ENCODE assay signal across 1 cellular context in the genomic region with DNA sequence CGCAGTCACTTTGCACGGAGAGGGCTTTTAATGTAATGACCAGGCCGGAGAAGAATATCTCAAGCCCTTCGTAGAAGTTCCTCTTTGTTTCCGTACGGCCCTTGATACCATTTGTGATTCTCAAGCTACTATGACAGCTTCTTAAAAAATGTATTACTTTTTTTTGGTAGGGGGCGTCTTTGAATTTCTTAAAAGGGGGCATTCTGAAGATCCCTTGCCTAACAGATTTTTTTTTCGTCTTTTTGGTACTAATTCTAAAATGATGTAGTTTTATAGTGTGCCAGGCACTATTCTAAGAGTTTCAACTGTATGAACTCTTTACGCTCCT.
TF ChIP-seq lines count a peak whose summit lies in the region.

No MANE protein-coding gene starts in this region.

TF ChIP-seq in WTC11, 78 proteins besides CTCF, POLR2A, EP300 and RAD21 (continued from another document):
- TF ChIP-seq, protein P1, sequence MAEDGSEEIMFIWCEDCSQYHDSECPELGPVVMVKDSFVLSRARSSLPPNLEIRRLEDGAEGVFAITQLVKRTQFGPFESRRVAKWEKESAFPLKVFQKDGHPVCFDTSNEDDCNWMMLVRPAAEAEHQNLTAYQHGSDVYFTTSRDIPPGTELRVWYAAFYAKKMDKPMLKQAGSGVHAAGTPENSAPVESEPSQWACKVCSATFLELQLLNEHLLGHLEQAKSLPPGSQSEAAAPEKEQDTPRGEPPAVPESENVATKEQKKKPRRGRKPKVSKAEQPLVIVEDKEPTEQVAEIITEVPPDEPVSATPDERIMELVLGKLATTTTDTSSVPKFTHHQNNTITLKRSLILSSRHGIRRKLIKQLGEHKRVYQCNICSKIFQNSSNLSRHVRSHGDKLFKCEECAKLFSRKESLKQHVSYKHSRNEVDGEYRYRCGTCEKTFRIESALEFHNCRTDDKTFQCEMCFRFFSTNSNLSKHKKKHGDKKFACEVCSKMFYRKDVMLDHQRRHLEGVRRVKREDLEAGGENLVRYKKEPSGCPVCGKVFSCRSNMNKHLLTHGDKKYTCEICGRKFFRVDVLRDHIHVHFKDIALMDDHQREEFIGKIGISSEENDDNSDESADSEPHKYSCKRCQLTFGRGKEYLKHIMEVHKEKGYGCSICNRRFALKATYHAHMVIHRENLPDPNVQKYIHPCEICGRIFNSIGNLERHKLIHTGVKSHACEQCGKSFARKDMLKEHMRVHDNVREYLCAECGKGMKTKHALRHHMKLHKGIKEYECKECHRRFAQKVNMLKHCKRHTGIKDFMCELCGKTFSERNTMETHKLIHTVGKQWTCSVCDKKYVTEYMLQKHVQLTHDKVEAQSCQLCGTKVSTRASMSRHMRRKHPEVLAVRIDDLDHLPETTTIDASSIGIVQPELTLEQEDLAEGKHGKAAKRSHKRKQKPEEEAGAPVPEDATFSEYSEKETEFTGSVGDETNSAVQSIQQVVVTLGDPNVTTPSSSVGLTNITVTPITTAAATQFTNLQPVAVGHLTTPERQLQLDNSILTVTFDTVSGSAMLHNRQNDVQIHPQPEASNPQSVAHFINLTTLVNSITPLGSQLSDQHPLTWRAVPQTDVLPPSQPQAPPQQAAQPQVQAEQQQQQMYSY (CRISPR knock-in tag; IDR thresholded peaks at IDR 0.05): no peak
- TF ChIP-seq ZNF138 (CRISPR knock-in tag; conservative IDR thresholded peaks at IDR 0.05) (no peak), KAT7 (CRISPR knock-in tag; IDR thresholded peaks at IDR 0.05; ENCODE audit: borderline replicate concordance) (no peak), CREM (CRISPR knock-in tag; IDR thresholded peaks at IDR 0.05) (no peak), ZNF232 (CRISPR knock-in tag; IDR thresholded peaks at IDR 0.05) (no peak), CREB1 (CRISPR knock-in tag; IDR thresholded peaks at IDR 0.05) (no peak)
- TF ChIP-seq, protein P2, sequence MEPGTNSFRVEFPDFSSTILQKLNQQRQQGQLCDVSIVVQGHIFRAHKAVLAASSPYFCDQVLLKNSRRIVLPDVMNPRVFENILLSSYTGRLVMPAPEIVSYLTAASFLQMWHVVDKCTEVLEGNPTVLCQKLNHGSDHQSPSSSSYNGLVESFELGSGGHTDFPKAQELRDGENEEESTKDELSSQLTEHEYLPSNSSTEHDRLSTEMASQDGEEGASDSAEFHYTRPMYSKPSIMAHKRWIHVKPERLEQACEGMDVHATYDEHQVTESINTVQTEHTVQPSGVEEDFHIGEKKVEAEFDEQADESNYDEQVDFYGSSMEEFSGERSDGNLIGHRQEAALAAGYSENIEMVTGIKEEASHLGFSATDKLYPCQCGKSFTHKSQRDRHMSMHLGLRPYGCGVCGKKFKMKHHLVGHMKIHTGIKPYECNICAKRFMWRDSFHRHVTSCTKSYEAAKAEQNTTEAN (CRISPR knock-in tag; IDR thresholded peaks at IDR 0.05): no peak
- TF ChIP-seq, protein P3, sequence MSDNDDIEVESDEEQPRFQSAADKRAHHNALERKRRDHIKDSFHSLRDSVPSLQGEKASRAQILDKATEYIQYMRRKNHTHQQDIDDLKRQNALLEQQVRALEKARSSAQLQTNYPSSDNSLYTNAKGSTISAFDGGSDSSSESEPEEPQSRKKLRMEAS (CRISPR knock-in tag; IDR thresholded peaks at IDR 0.05): no peak; the same call in 1 of the 2 replicates
TF ChIP-seq in WTC11: peak in this region for 0.
